Comparison of ENCODE assay signal across 10 cellular contexts in genomic region chr17:57623620-57624019, GRCh38.
DNase-seq lines count a peak whose midpoint lies in the region; ATAC-seq and TF ChIP-seq lines count a peak whose summit lies in the region.
"Had no signal": no experiment of that assay in that cellular context is flagged by ENCODE, and none has a peak within 500 bp of the region (broad histone marks: within the 10 kb centered on the region; RNA-seq: fewer than 3 reads in every experiment).

No MANE protein-coding gene starts in this region.

- H3K9me2 ChIP-seq in GM23248 (ENCODE audit: insufficient read depth) = no peaks in the 10 kb centered on the region
- H3K9me2 ChIP-seq in neural cell (ENCODE audit: insufficient read depth, low read length) = no peaks in the 10 kb centered on the region

- H2AFZ ChIP-seq in GM23248 (no peak overlapping the region), neural cell (ENCODE audit: low read depth, low read length) (no peak overlapping the region)

- no peaks in the 10 kb centered on the region for H3K36me3 ChIP-seq in GM23248 (ENCODE audit: low read depth)
- no peaks in the 10 kb centered on the region for H3K36me3 ChIP-seq in neural cell (ENCODE audit: insufficient read depth, low read length)
- no peaks in the 10 kb centered on the region for H3K36me3 ChIP-seq in colonic mucosa

- peaks cover 14% of the 10 kb centered on the region for H3K36me3 Mint-ChIP-seq in activated naive CD8-positive, alpha-beta T cell

- in situ Hi-C loops in GM23248 (cut with MboI) = no loop called here

- H3K4me1 ChIP-seq in GM23248 (ENCODE audit: insufficient read depth) (peaks cover 21% of the 10 kb centered on the region), colonic mucosa (no peaks in the 10 kb centered on the region)

- no peak overlapping the region for H3K4me3 Mint-ChIP-seq in activated naive CD8-positive, alpha-beta T cell

- peak overlapping the region; percentile 38 for H3K27ac Mint-ChIP-seq in activated naive CD8-positive, alpha-beta T cell

- no peaks in the 10 kb centered on the region for H3K9me3 Mint-ChIP-seq in activated naive CD8-positive, alpha-beta T cell (ENCODE audit: low read depth)

- H3K4me2 ChIP-seq in GM23248 (ENCODE audit: unreplicated experiment) (no peak overlapping the region), neural cell (ENCODE audit: low read length) (no peak overlapping the region)

- H3K4me3 ChIP-seq in GM23248 (no peak overlapping the region), neural cell (ENCODE audit: low read length) (no peak overlapping the region), colonic mucosa (no peak overlapping the region)

- no peak for TF ChIP-seq RAD21 in neural cell (conservative IDR thresholded peaks at IDR 0.05)

- H3K27me3 ChIP-seq in GM23248 (replicated peaks; ENCODE audit: insufficient read depth) = no peaks in the 10 kb centered on the region
- H3K27me3 ChIP-seq in neural cell (ENCODE audit: insufficient read depth, low read depth, low read length) = no peaks in the 10 kb centered on the region
- H3K27me3 ChIP-seq in colonic mucosa = no peaks in the 10 kb centered on the region

- no peak for TF ChIP-seq CTCF in neural cell (IDR thresholded peaks at IDR 0.05; ENCODE audit: poor library complexity, severe bottlenecking)
- TF ChIP-seq CTCF in colonic mucosa (IDR thresholded peaks at IDR 0.05) = no peak

- no peak for TF ChIP-seq EP300 in neural cell (conservative IDR thresholded peaks at IDR 0.05; ENCODE audit: poor library complexity, severe bottlenecking)

- no peaks in the 10 kb centered on the region for H3K27me3 Mint-ChIP-seq in activated naive CD8-positive, alpha-beta T cell

- no peaks in the 10 kb centered on the region for H3K79me2 ChIP-seq in GM23248 (ENCODE audit: insufficient read depth)
- H3K79me2 ChIP-seq in neural cell (replicated peaks; ENCODE audit: insufficient read depth, low read length) = no peaks in the 10 kb centered on the region

- H3F3A ChIP-seq in GM23248 (ENCODE audit: insufficient read depth) (peaks cover 11% of the 10 kb centered on the region), neural cell (ENCODE audit: insufficient read depth, low read length, poor library complexity, severe bottlenecking) (no peaks in the 10 kb centered on the region)

- WGBS in GM23248 (ENCODE audit: low coverage in 1 of 2, low lambda C conversion rate in 2 of 2, missing lambda C conversion rate in 2 of 2), 2 experiments = 83% methylated on average over 11 of the region's 11 CpGs

- intact Hi-C loops in colonic mucosa (cut with DNase I) = no loop called here

- ATAC-seq in left lobe of liver = no peak

- H3K4me1 Mint-ChIP-seq in activated naive CD8-positive, alpha-beta T cell (ENCODE audit: low read depth) = peaks cover 17% of the 10 kb centered on the region

- peak; percentile 20 to 48 for DNase-seq in NCI-H526 (lab: John Stamatoyannopoulos, UW)
- no peak for DNase-seq in NCI-H526 treated with DMSO at 0.1 percent for 48 hours (lab: John Stamatoyannopoulos, UW)
- DNase-seq in GM23248 = no peak
- no peak for DNase-seq in left lobe of liver (ENCODE audit: low spot score)
- no peak for DNase-seq in colonic mucosa
- no peak for DNase-seq in activated CD8-positive, alpha-beta memory T cell treated with anti-CD3 and anti-CD28 coated beads, Interleukin-2, amount 50 U/mL, for 48 hours
- DNase-seq: 8988T, NCI-H524 had no signal

- H4K20me1 ChIP-seq in GM23248 (ENCODE audit: insufficient read depth) = no peaks in the 10 kb centered on the region
- H4K20me1 ChIP-seq in neural cell (ENCODE audit: insufficient read depth) = no peaks in the 10 kb centered on the region

- H3K27ac ChIP-seq in GM23248 (peak overlapping the region; percentile 87; the same call in 1 of the 2 replicates), neural cell (ENCODE audit: low read length) (peak overlapping the region; percentile 37), colonic mucosa (no peak overlapping the region)

- no peak overlapping the region for H3K9ac ChIP-seq in GM23248
- no peak overlapping the region for H3K9ac ChIP-seq in neural cell (ENCODE audit: low read length)
- no peak overlapping the region for H3K9ac ChIP-seq in colonic mucosa (ENCODE audit: low read depth in 2 of 2, low read length in 2 of 2)

- H3K9me3 ChIP-seq in GM23248 (ENCODE audit: low read depth) (no peaks in the 10 kb centered on the region), neural cell (ENCODE audit: low read length) (no peaks in the 10 kb centered on the region), colonic mucosa (no peaks in the 10 kb centered on the region)

TF ChIP-seq in neural cell, 6 proteins besides CTCF, POLR2A, EP300 and RAD21:
- TF ChIP-seq REST (IDR thresholded peaks at IDR 0.05; ENCODE audit: borderline replicate concordance) (no peak), EZH2 (IDR thresholded peaks at IDR 0.05; ENCODE audit: borderline replicate concordance, insufficient read depth, low read length, poor library complexity, severe bottlenecking) (no peak), MXI1 (conservative IDR thresholded peaks at IDR 0.05; ENCODE audit: poor library complexity, severe bottlenecking) (no peak), POLR2AphosphoS5 (IDR thresholded peaks at IDR 0.05) (no peak), SMC3 (conservative IDR thresholded peaks at IDR 0.05; ENCODE audit: poor library complexity) (no peak), TAF1 (IDR thresholded peaks at IDR 0.05; ENCODE audit: low read depth) (no peak)
TF ChIP-seq in neural cell: peak in this region for 0.

Comparison
In these comparisons a context has a peak if more than half of its experiments do, and no peak if none do; other contexts are left out.
1. DNase-seq: peak in NCI-H526 (2 of 2); none in NCI-H526 treated with DMSO at 0.1 percent for 48 hours (single experiment), GM23248 (single experiment), left lobe of liver (single experiment), colonic mucosa (single experiment) and activated CD8-positive, alpha-beta memory T cell treated with anti-CD3 and anti-CD28 coated beads, Interleukin-2, amount 50 U/mL, for 48 hours (single experiment).